Comparison of ENCODE assay signal across 21 cellular contexts in genomic region chr2:187869195-187869594, GRCh38.
DNase-seq lines count a peak whose midpoint lies in the region; ATAC-seq and TF ChIP-seq lines count a peak whose summit lies in the region.
"Had no signal": no experiment of that assay in that cellular context is flagged by ENCODE, and none has a peak within 500 bp of the region (broad histone marks: within the 10 kb centered on the region; RNA-seq: fewer than 3 reads in every experiment).

No MANE protein-coding gene starts in this region.

- ATAC-seq in GM18867 (IDR thresholded peaks at IDR 0.05; ENCODE audit: unreplicated experiment) (peak; percentile 71), HG03439 (IDR thresholded peaks at IDR 0.05; ENCODE audit: unreplicated experiment) (peak; percentile 65), HG02973 (IDR thresholded peaks at IDR 0.05; ENCODE audit: unreplicated experiment) (no peak), HG03520 (IDR thresholded peaks at IDR 0.05; ENCODE audit: unreplicated experiment) (no peak), Right ventricle myocardium superior (ENCODE audit: poor library complexity) (no peak)
- ATAC-seq: Panc1 had no signal

- H3K27me3 ChIP-seq in OCI-LY3 (ENCODE audit: low read depth, low read length): no peaks in the 10 kb centered on the region

- no peak for DNase-seq in stimulated activated CD4-positive, alpha-beta T cell treated with anti-CD3 and anti-CD28 coated beads, Interleukin-12 subunit alpha, Interleukin-12 subunit beta, amount 100 ng/mL, for 4 hours
- DNase-seq in Right ventricle myocardium superior: no peak
- DNase-seq: CD4-positive, alpha-beta T cell; DMS153; GDM1; H9; HFFc6; KG1; MV-4-11; NCI-H1417; NCI-H1694 treated with DMSO at 0.1 percent for 48 hours; NCI-H2081 treated with DMSO at 0.1 percent for 48 hours; NCI-H2171 treated with DMSO at 0.1 percent for 48 hours; NCI-H524 treated with DMSO at 0.1 percent for 48 hours; T-helper 9 cell had no signal

- peak overlapping the region; percentile 4; the same call in 1 of the 2 replicates for H3K4me2 ChIP-seq in OCI-LY3 (ENCODE audit: low read length)

- H2AFZ ChIP-seq in OCI-LY3 (ENCODE audit: low read depth, low read length): peak overlapping the region; percentile 32; the same call in 1 of the 2 replicates

- no peaks in the 10 kb centered on the region for H3K79me2 ChIP-seq in OCI-LY3 (ENCODE audit: low read length)

- peaks cover 13% of the 10 kb centered on the region for H3K4me1 ChIP-seq in OCI-LY3 (ENCODE audit: low read length)

- peaks cover 4% of the 10 kb centered on the region; the same call in 1 of the 2 replicates for H3K9me3 ChIP-seq in OCI-LY3 (ENCODE audit: insufficient read depth, low read length)

- H3K27ac ChIP-seq in OCI-LY3 (ENCODE audit: low read length): peak overlapping the region; percentile 71

- intact Hi-C loops in Right ventricle myocardium superior (cut with DNase I): no loop called here

- TF ChIP-seq CTCF in OCI-LY3 (IDR thresholded peaks at IDR 0.05; ENCODE audit: low read depth, low read length): no peak

- H3K36me3 ChIP-seq in OCI-LY3 (replicated peaks; ENCODE audit: low read depth, low read length): peaks cover 4% of the 10 kb centered on the region

- no peaks in the 10 kb centered on the region for H4K20me1 ChIP-seq in OCI-LY3 (ENCODE audit: insufficient read depth, low read length)

- no peak overlapping the region for H3K9ac ChIP-seq in OCI-LY3 (ENCODE audit: low read length)

- H3K4me3 ChIP-seq in OCI-LY3 (ENCODE audit: low read length): no peak overlapping the region

Comparison
In these comparisons a context has a peak if more than half of its experiments do, and no peak if none do; other contexts are left out.
1. ATAC-seq: peak in GM18867 (single experiment) and HG03439 (single experiment); none in HG02973 (single experiment), HG03520 (single experiment) and Right ventricle myocardium superior (single experiment).